In genomic region chr9:70043689-70044449, GRCh38 we compare ENCODE assay signal across 8 cellular contexts. TPM values are rescaled to one million over a fixed set of nuclear protein-coding genes. Genes with fewer than 3 reads are reported as not detected.
DNase-seq lines count a peak whose midpoint lies in the region; ATAC-seq and TF ChIP-seq lines count a peak whose summit lies in the region.

TSS of gene MAMDC2 (plus strand) at chr9:70043848. CDS start at chr9:70044198, 350 bp downstream.

- H3K27ac ChIP-seq in CD8-positive, alpha-beta memory T cell (ENCODE audit: low read depth, low read length) = no peak within 1 kb of the TSS
- H3K27ac ChIP-seq in gastroesophageal sphincter = peak within 1 kb of the TSS; percentile 92 to 97 (median 96)

- DNase-seq in CD8-positive, alpha-beta memory T cell = no peak
- DNase-seq in T-helper 17 cell (no peak), SW 1271 (lab: John Stamatoyannopoulos, UW) (no peak), NCI-H1105 (lab: John Stamatoyannopoulos, UW) (no peak), middle frontal gyrus (ENCODE audit: extremely low spot score, low spot score) (no peak), NCI-H2171 (lab: John Stamatoyannopoulos, UW) (no peak)

- peak within 1 kb of the TSS; percentile 50 for H2AFZ ChIP-seq in neuron (ENCODE audit: low read depth, low read length)

- 0% methylated on average over 11 of the region's 52 CpGs; no CpG with 5 or more reads in 1 of the 2 donors for WGBS in gastroesophageal sphincter (ENCODE audit: low coverage in 1 of 2), 2 donors

- TF ChIP-seq EP300 in gastroesophageal sphincter (IDR thresholded peaks at IDR 0.05) = no peak

- no peak for TF ChIP-seq CTCF in gastroesophageal sphincter (IDR thresholded peaks at IDR 0.05)

- CTCF ChIA-PET in CD8-positive, alpha-beta memory T cell (lab: Charles Lee) = no interaction called here

- TF ChIP-seq POLR2A in gastroesophageal sphincter (IDR thresholded peaks at IDR 0.05) = peak; percentile 83 to 88

- H3K4me3 Mint-ChIP-seq in CD8-positive, alpha-beta memory T cell = peak within 1 kb of the TSS; percentile 6 to 70 (median 39)
- peak within 1 kb of the TSS; percentile 86 for H3K4me3 Mint-ChIP-seq in T-helper 17 cell

- no peaks in the 10 kb centered on the region for H3K27me3 ChIP-seq in CD8-positive, alpha-beta memory T cell (ENCODE audit: insufficient read depth, low read length, poor library complexity, severe bottlenecking)
- H3K27me3 ChIP-seq in gastroesophageal sphincter = no peaks in the 10 kb centered on the region
- H3K27me3 ChIP-seq in neuron (ENCODE audit: insufficient read depth, low read length) = peaks cover 48% of the 10 kb centered on the region

- no peaks in the 10 kb centered on the region for H3K36me3 ChIP-seq in CD8-positive, alpha-beta memory T cell (ENCODE audit: insufficient read depth, low read length)
- H3K36me3 ChIP-seq in gastroesophageal sphincter (peaks cover 0 to 12% of the 10 kb centered on the region in 2 donors), neuron (ENCODE audit: insufficient read depth, low read length) (no peaks in the 10 kb centered on the region)

- no peaks in the 10 kb centered on the region for H3K9me3 ChIP-seq in CD8-positive, alpha-beta memory T cell (ENCODE audit: low read length)
- H3K9me3 ChIP-seq in T-helper 17 cell (ENCODE audit: control insufficient read depth, low read length, poor library complexity, severe bottlenecking) = no peaks in the 10 kb centered on the region
- no peaks in the 10 kb centered on the region for H3K9me3 ChIP-seq in gastroesophageal sphincter
- no peaks in the 10 kb centered on the region for H3K9me3 ChIP-seq in neuron (ENCODE audit: low read length)

- H3K27me3 Mint-ChIP-seq in CD8-positive, alpha-beta memory T cell = peaks cover 35 to 56% of the 10 kb centered on the region in 2 donors
- peaks cover 59% of the 10 kb centered on the region for H3K27me3 Mint-ChIP-seq in T-helper 17 cell

- H3K4me3 ChIP-seq in CD8-positive, alpha-beta memory T cell (ENCODE audit: low read length) = no peak within 1 kb of the TSS
- peak within 1 kb of the TSS; percentile 75 to 93 for H3K4me3 ChIP-seq in gastroesophageal sphincter
- H3K4me3 ChIP-seq in neuron (ENCODE audit: low read length) = peak within 1 kb of the TSS; percentile 26

- H3K4me1 ChIP-seq in CD8-positive, alpha-beta memory T cell (ENCODE audit: insufficient read depth, low read length) = no peaks in the 10 kb centered on the region
- H3K4me1 ChIP-seq in gastroesophageal sphincter (peaks cover 14 to 76% (median 14%) of the 10 kb centered on the region in 3 donors), neuron (ENCODE audit: insufficient read depth, low read length) (peaks cover 12% of the 10 kb centered on the region)

- H3K27ac Mint-ChIP-seq in CD8-positive, alpha-beta memory T cell = no peak within 1 kb of the TSS
- H3K27ac Mint-ChIP-seq in T-helper 17 cell = peak within 1 kb of the TSS; percentile 51

- peak; percentile 33 for ATAC-seq in T-helper 17 cell
- peak; percentile 71 for ATAC-seq in gastroesophageal sphincter

- POLR2A ChIA-PET in CD8-positive, alpha-beta memory T cell (lab: Charles Lee) = no interaction called here

- no peaks in the 10 kb centered on the region for H3K36me3 Mint-ChIP-seq in CD8-positive, alpha-beta memory T cell
- H3K36me3 Mint-ChIP-seq in T-helper 17 cell (ENCODE audit: low read depth) = peaks cover 8% of the 10 kb centered on the region

- H3K4me1 Mint-ChIP-seq in CD8-positive, alpha-beta memory T cell = peaks cover 11 to 20% (median 11%) of the 10 kb centered on the region in 3 donors
- H3K4me1 Mint-ChIP-seq in T-helper 17 cell = peaks cover 13% of the 10 kb centered on the region

- H3K9me3 Mint-ChIP-seq in CD8-positive, alpha-beta memory T cell = peaks cover 0 to 6% (median 0%) of the 10 kb centered on the region in 5 donors

RNA-seq across cellular contexts. Expression of gene MAMDC2, which starts in this region (rescaled TPM):
- not detected for total RNA-seq in CD8-positive, alpha-beta memory T cell
- 0.10 TPM for polyA plus RNA-seq in CD8-positive, alpha-beta memory T cell
- under 1 TPM in 1 of 2 donors, not detected in 1; 0.07 TPM for total RNA-seq in T-helper 17 cell
- 100 to 1,000 TPM in 3 of 4 donors, 10 to 100 TPM in 1; 96.5 to 192 (median 140) TPM for total RNA-seq in gastroesophageal sphincter

Comparison
In these comparisons a context has a peak if more than half of its experiments do, and no peak if none do; other contexts are left out.
1. RNA of gene MAMDC2 (total RNA-seq): 96.5 to 192 TPM in gastroesophageal sphincter; 0.07 TPM in T-helper 17 cell and not detected in CD8-positive, alpha-beta memory T cell; every median in the first group is over 10 times any median in the second.
2. Peak in ATAC-seq in T-helper 17 cell; RNA of the gene not detected or under 1 TPM.